Comparison of ENCODE assay signal across 21 cellular contexts in genomic region chr4:113905301-113905700, GRCh38.
DNase-seq lines count a peak whose midpoint lies in the region; ATAC-seq, FAIRE-seq and TF ChIP-seq lines count a peak whose summit lies in the region.
"Had no signal": no experiment of that assay in that cellular context is flagged by ENCODE, and none has a peak within 500 bp of the region (broad histone marks: within the 10 kb centered on the region; RNA-seq: fewer than 3 reads in every experiment).

No MANE protein-coding gene starts in this region.

- H3K27ac Mint-ChIP-seq in naive thymus-derived CD4-positive, alpha-beta T cell: peak overlapping the region in 8 of 9 donors; percentile 10 to 99 (median 91)
- H3K27ac Mint-ChIP-seq: H9 had no signal

- FAIRE-seq in GM18507 (lab: Jason Lieb, UNC): peak; percentile 26
- no peak for FAIRE-seq in H54 (lab: Jason Lieb, UNC)
- FAIRE-seq: GM12892 had no signal

- peaks cover 0 to 1% (median 0%) of the 10 kb centered on the region in 5 donors for H3K36me3 Mint-ChIP-seq in naive thymus-derived CD4-positive, alpha-beta T cell
- H3K36me3 Mint-ChIP-seq: CD8-positive, alpha-beta memory T cell had no signal

- TF ChIP-seq EP300 in stomach (IDR thresholded peaks at IDR 0.05): no peak

- intact Hi-C loops in naive thymus-derived CD4-positive, alpha-beta T cell (cut with micrococcal nuclease): loop anchor here in 1 of 2 donors (5.0 kb wide), 1 partner anchor 1268 kb away; the partner anchor contains the start of genes LARP7 and ZGRF1
- intact Hi-C loops in Right ventricle myocardium superior (cut with DNase I) (no loop called here), stomach (cut with DNase I; ENCODE audit: low total_unique reads) (no loop called here)

- H3K36me3 ChIP-seq in adipocyte (ENCODE audit: control insufficient read depth, insufficient read depth, low read length, severe bottlenecking) (peaks cover 9% of the 10 kb centered on the region), stomach (peaks cover 0 to 23% (median 12%) of the 10 kb centered on the region in 4 donors)
- H3K36me3 ChIP-seq in naive thymus-derived CD4-positive, alpha-beta T cell (ENCODE audit: control insufficient read depth in 2 of 3, insufficient read depth in 3 of 3, low read length in 3 of 3): no peaks in the 10 kb centered on the region
- H3K36me3 ChIP-seq: Peyer's patch had no signal

- no peak for TF ChIP-seq CTCF in stomach (IDR thresholded peaks at IDR 0.05)

- H3K4me3 ChIP-seq in adipocyte (ENCODE audit: low read length) (no peak overlapping the region), stomach (no peak overlapping the region)
- no peak overlapping the region for H3K4me3 ChIP-seq in naive thymus-derived CD4-positive, alpha-beta T cell (ENCODE audit: low read length)
- H3K4me3 ChIP-seq: Peyer's patch had no signal

- no peaks in the 10 kb centered on the region for H3K27me3 Mint-ChIP-seq in naive thymus-derived CD4-positive, alpha-beta T cell
- H3K27me3 Mint-ChIP-seq: CD8-positive, alpha-beta memory T cell had no signal

- H3K4me1 ChIP-seq in adipocyte (ENCODE audit: control insufficient read depth, insufficient read depth, low read length) (peaks cover 12% of the 10 kb centered on the region), stomach (peaks cover 7 to 10% (median 9%) of the 10 kb centered on the region in 4 donors)
- peaks cover 42 to 54% of the 10 kb centered on the region in 2 donors for H3K4me1 ChIP-seq in naive thymus-derived CD4-positive, alpha-beta T cell (ENCODE audit: control insufficient read depth in 2 of 2, insufficient read depth in 2 of 2, low read length in 2 of 2)

- CTCF ChIA-PET in naive thymus-derived CD4-positive, alpha-beta T cell (lab: Charles Lee): interaction anchor here (0.6 to 1.3 kb wide), 3 partner anchors 20 to 123 kb away, joined by 3 read pairs; no protein-coding TSS in a partner anchor

- no peak overlapping the region for H3K27ac ChIP-seq in naive thymus-derived CD4-positive, alpha-beta T cell (ENCODE audit: low read depth, low read length)
- H3K27ac ChIP-seq in stomach: no peak overlapping the region
- H3K27ac ChIP-seq: Peyer's patch had no signal

- H3K4me1 Mint-ChIP-seq in naive thymus-derived CD4-positive, alpha-beta T cell: peaks cover 17 to 78% (median 66%) of the 10 kb centered on the region in 7 donors

- TF ChIP-seq POLR2A in H54 (IDR thresholded peaks at IDR 0.05; ENCODE audit: low read depth, low read length) (no peak), stomach (IDR thresholded peaks at IDR 0.05) (no peak)

- no peak for ATAC-seq in naive thymus-derived CD4-positive, alpha-beta T cell
- no peak for ATAC-seq in Right ventricle myocardium superior (ENCODE audit: poor library complexity)

- no peaks in the 10 kb centered on the region for H3K27me3 ChIP-seq in adipocyte (replicated peaks; ENCODE audit: control insufficient read depth, insufficient read depth, low read length)
- H3K27me3 ChIP-seq in naive thymus-derived CD4-positive, alpha-beta T cell (ENCODE audit: control insufficient read depth in 2 of 2, insufficient read depth in 2 of 2, low read length in 2 of 2): no peaks in the 10 kb centered on the region
- H3K27me3 ChIP-seq in stomach: no peaks in the 10 kb centered on the region
- H3K27me3 ChIP-seq: Peyer's patch had no signal

- peak; percentile 6 for DNase-seq in NOMO-1 treated with DMSO at 0.1 percent for 48 hours (lab: John Stamatoyannopoulos, UW; ENCODE audit: unreplicated experiment)
- no peak for DNase-seq in NOMO-1 treated with dmso at 0.1 percent for 144 hours (lab: John Stamatoyannopoulos, UW; ENCODE audit: unreplicated experiment)
- DNase-seq in GM18507 (ENCODE audit: extremely low spot score, insufficient read length, low read depth): no peak
- DNase-seq in adipocyte (ENCODE audit: low read depth): peak; percentile 52
- no peak for DNase-seq in naive thymus-derived CD4-positive, alpha-beta T cell
- no peak for DNase-seq in Right ventricle myocardium superior
- DNase-seq in H54 (ENCODE audit: insufficient read length, low spot score): no peak
- DNase-seq in stomach: no peak
- DNase-seq: CD8-positive, alpha-beta memory T cell; DMS53; EL; H9; Karpas-422; MM.1S; NCI-H1436; NCI-H1930; NCI-H226; NCI-H524; NCI-H82; Peyer's patch had no signal

- H3K4me3 Mint-ChIP-seq in naive thymus-derived CD4-positive, alpha-beta T cell: peak overlapping the region in 5 of 10 donors; percentile 31 to 95 (median 47)
- H3K4me3 Mint-ChIP-seq: H9 had no signal

- peaks cover 0 to 7% (median 0%) of the 10 kb centered on the region in 11 donors for H3K9me3 Mint-ChIP-seq in naive thymus-derived CD4-positive, alpha-beta T cell
- H3K9me3 Mint-ChIP-seq: CD8-positive, alpha-beta memory T cell had no signal

- POLR2A ChIA-PET in naive thymus-derived CD4-positive, alpha-beta T cell (lab: Charles Lee): interaction anchor here (0.7 to 1.0 kb wide), 2 partner anchors 47 to 110 kb away, joined by 3 read pairs; no protein-coding TSS in a partner anchor

- no peaks in the 10 kb centered on the region for H3K9me3 ChIP-seq in adipocyte (ENCODE audit: control insufficient read depth, low read length)
- no peaks in the 10 kb centered on the region for H3K9me3 ChIP-seq in naive thymus-derived CD4-positive, alpha-beta T cell (ENCODE audit: control insufficient read depth in 2 of 3, low read length in 3 of 3)
- no peaks in the 10 kb centered on the region for H3K9me3 ChIP-seq in stomach
- H3K9me3 ChIP-seq: Peyer's patch had no signal

- WGBS in stomach, 5 donors: 71 to 100% (median 100%) methylated on average over 1 of the region's 1 CpG

- no peak overlapping the region for H3K9ac ChIP-seq in adipocyte (ENCODE audit: low read length)

Comparison
In these comparisons a context has a peak if more than half of its experiments do, and no peak if none do; other contexts are left out.
1. DNase-seq: peak in NOMO-1 treated with DMSO at 0.1 percent for 48 hours (single experiment) and adipocyte (single experiment); none in NOMO-1 treated with dmso at 0.1 percent for 144 hours (single experiment), GM18507 (single experiment), naive thymus-derived CD4-positive, alpha-beta T cell (0 of 9), Right ventricle myocardium superior (single experiment), H54 (single experiment) and stomach (single experiment).